22 cellular contexts compared by ENCODE assay signal in genomic region chr22:47444746-47445065, GRCh38.
DNase-seq lines count a peak whose midpoint lies in the region; ATAC-seq and TF ChIP-seq lines count a peak whose summit lies in the region.
"Had no signal": no experiment of that assay in that cellular context is flagged by ENCODE, and none has a peak within 500 bp of the region (broad histone marks: within the 10 kb centered on the region; RNA-seq: fewer than 3 reads in every experiment).

No MANE protein-coding gene starts in this region.

- H3K36me3 ChIP-seq in colonic mucosa (no peaks in the 10 kb centered on the region), sigmoid colon (no peaks in the 10 kb centered on the region), vagina (no peaks in the 10 kb centered on the region)
- H3K36me3 ChIP-seq: BE2C; BLaER1 treated with 17β-estradiol and CSF1 and Interleukin-3, amounts not matched to agents 10 nM and 100 nM; HAP-1 had no signal

- H3K9ac ChIP-seq in colonic mucosa (ENCODE audit: low read depth in 2 of 2, low read length in 2 of 2), result no peak overlapping the region
- H3K9ac ChIP-seq: BLaER1 treated with 17β-estradiol and CSF1 and Interleukin-3, amounts not matched to agents 10 nM and 100 nM had no signal

- H3K27ac ChIP-seq in colonic mucosa, result no peak overlapping the region
- H3K27ac ChIP-seq in sigmoid colon, result no peak overlapping the region
- no peak overlapping the region for H3K27ac ChIP-seq in vagina
- H3K27ac ChIP-seq: A549; BLaER1 treated with 17β-estradiol and CSF1 and Interleukin-3, amounts not matched to agents 10 nM and 100 nM had no signal

- no peaks in the 10 kb centered on the region for H3K4me1 ChIP-seq in colonic mucosa
- no peaks in the 10 kb centered on the region for H3K4me1 ChIP-seq in sigmoid colon
- H3K4me1 ChIP-seq in vagina, result no peaks in the 10 kb centered on the region
- H3K4me1 ChIP-seq: A549; BE2C; BLaER1 treated with 17β-estradiol and CSF1 and Interleukin-3, amounts not matched to agents 10 nM and 100 nM; HAP-1 had no signal

- H3K4me3 ChIP-seq in colonic mucosa (no peak overlapping the region), sigmoid colon (no peak overlapping the region), vagina (no peak overlapping the region)
- H3K4me3 ChIP-seq: A549; BLaER1 treated with 17β-estradiol and CSF1 and Interleukin-3, amounts not matched to agents 10 nM and 100 nM; GM12878; HAP-1 had no signal

- 73 to 81% methylated on average over 6 of the region's 6 CpGs for WGBS in sigmoid colon, 2 donors

- TF ChIP-seq EP300 in sigmoid colon (IDR thresholded peaks at IDR 0.05), result no peak

- H3K9me3 ChIP-seq in colonic mucosa (no peaks in the 10 kb centered on the region), sigmoid colon (peaks cover 0 to 8% (median 0%) of the 10 kb centered on the region in 4 donors), vagina (no peaks in the 10 kb centered on the region)
- H3K9me3 ChIP-seq: A549, BE2C, HAP-1 had no signal

- DNase-seq in colonic mucosa (peak; percentile 5), islet precursor cell (peak; percentile 27), sigmoid colon (peak; percentile 50), vagina (ENCODE audit: extremely low spot score in 2 of 2) (peak; percentile 34 to 77), DMS153 (lab: John Stamatoyannopoulos, UW) (no peak), NCI-H1417 treated with DMSO at 0.1 percent for 48 hours (lab: John Stamatoyannopoulos, UW) (no peak)
- DNase-seq: 8988T; ACHN; AML-193; BE2C; Calu3; CD4-positive, alpha-beta T cell; COR-L47; EL; GDM1; GOT3; HFFc6 had no signal

- TF ChIP-seq POLR2A in sigmoid colon (IDR thresholded peaks at IDR 0.05), result no peak
- TF ChIP-seq POLR2A in vagina (IDR thresholded peaks at IDR 0.05), result no peak

- H3K27me3 ChIP-seq in colonic mucosa (no peaks in the 10 kb centered on the region), sigmoid colon (peaks cover 0 to 2% (median 0%) of the 10 kb centered on the region in 3 donors), vagina (no peaks in the 10 kb centered on the region)
- H3K27me3 ChIP-seq: BE2C; BLaER1 treated with 17β-estradiol and CSF1 and Interleukin-3, amounts not matched to agents 10 nM and 100 nM had no signal

- TF ChIP-seq CTCF in colonic mucosa (IDR thresholded peaks at IDR 0.05) (no peak), sigmoid colon (IDR thresholded peaks at IDR 0.05) (no peak), vagina (IDR thresholded peaks at IDR 0.05) (no peak)

- intact Hi-C loops in colonic mucosa (cut with DNase I), result no loop called here
- intact Hi-C loops in sigmoid colon (cut with DNase I), result no loop called here
- intact Hi-C loops in vagina (cut with DNase I), result no loop called here

- no peak for ATAC-seq in GM18498 (IDR thresholded peaks at IDR 0.05; ENCODE audit: unreplicated experiment)
- ATAC-seq: A549, GM12878 had no signal

Comparison
In these comparisons a context has a peak if more than half of its experiments do, and no peak if none do; other contexts are left out.
1. DNase-seq: peak in colonic mucosa (single experiment), islet precursor cell (single experiment), sigmoid colon (single experiment) and vagina (2 of 2); none in DMS153 (single experiment) and NCI-H1417 treated with DMSO at 0.1 percent for 48 hours (single experiment).